17 cellular contexts compared by ENCODE assay signal in genomic region chr10:86856156-86856555, GRCh38.
DNase-seq lines count a peak whose midpoint lies in the region; ATAC-seq, FAIRE-seq and TF ChIP-seq lines count a peak whose summit lies in the region.
"Had no signal": no experiment of that assay in that cellular context is flagged by ENCODE, and none has a peak within 500 bp of the region (broad histone marks: within the 10 kb centered on the region; RNA-seq: fewer than 3 reads in every experiment).

No MANE protein-coding gene starts in this region.

- H3K9ac ChIP-seq in smooth muscle cell (ENCODE audit: low read depth), result no peak overlapping the region

- H3K4me2 ChIP-seq in smooth muscle cell, result no peak overlapping the region

- FAIRE-seq in H54 (lab: Jason Lieb, UNC), result peak; percentile 50
- FAIRE-seq: GM12892, GM19239 had no signal

- no peak overlapping the region for H3K4me3 ChIP-seq in smooth muscle cell
- H3K4me3 ChIP-seq: HAP-1 had no signal

- ATAC-seq in GM19452 (IDR thresholded peaks at IDR 0.05; ENCODE audit: unreplicated experiment), result no peak
- ATAC-seq in GM18873 (IDR thresholded peaks at IDR 0.05; ENCODE audit: low FRiP score, unreplicated experiment), result no peak

- TF ChIP-seq CTCF in smooth muscle cell (IDR thresholded peaks at IDR 0.05; ENCODE audit: borderline replicate concordance, insufficient read depth, poor library complexity, severe bottlenecking), result no peak

- no peaks in the 10 kb centered on the region for H3K36me3 ChIP-seq in smooth muscle cell (ENCODE audit: low read depth)
- H3K36me3 ChIP-seq: HAP-1 had no signal

- no peaks in the 10 kb centered on the region for H3K27me3 ChIP-seq in smooth muscle cell (ENCODE audit: low read depth)

- 72% methylated on average over 7 of the region's 7 CpGs for WGBS in smooth muscle cell (ENCODE audit: low lambda C conversion rate)

- no peaks in the 10 kb centered on the region for H3K9me3 ChIP-seq in smooth muscle cell (replicated peaks; ENCODE audit: low read depth)
- H3K9me3 ChIP-seq: HAP-1 had no signal

- H3K4me1 ChIP-seq in smooth muscle cell (ENCODE audit: low read depth), result no peaks in the 10 kb centered on the region

- H3K79me2 ChIP-seq in smooth muscle cell (ENCODE audit: low read depth), result no peaks in the 10 kb centered on the region

- H3K27ac ChIP-seq in smooth muscle cell (ENCODE audit: low read depth), result no peak overlapping the region

- DNase-seq in H54 (ENCODE audit: insufficient read length, low spot score) (no peak), NCI-H226 (peak; percentile 6), islet precursor cell (peak; percentile 90), smooth muscle cell (lab: John Stamatoyannopoulos, UW; ENCODE audit: unreplicated experiment) (no peak), AG08396 (ENCODE audit: low spot score) (no peak)
- DNase-seq: ACHN; C1 segment of cervical spinal cord; CD4-positive, alpha-beta T cell; DMS153; DMS79 treated with DMSO at 0.1 percent for 48 hours; EL; GDM1 had no signal

- TF ChIP-seq POLR2A in H54 (IDR thresholded peaks at IDR 0.05; ENCODE audit: low read depth, low read length), result no peak

- no peak overlapping the region for H2AFZ ChIP-seq in smooth muscle cell (ENCODE audit: low read depth)

- no peaks in the 10 kb centered on the region for H3F3A ChIP-seq in smooth muscle cell (ENCODE audit: low read depth)

- peaks cover 11% of the 10 kb centered on the region for H4K20me1 ChIP-seq in smooth muscle cell (ENCODE audit: low read depth)

Comparison
In these comparisons a context has a peak if more than half of its experiments do, and no peak if none do; other contexts are left out.
1. DNase-seq: peak in NCI-H226 (single experiment) and islet precursor cell (single experiment); none in H54 (single experiment), smooth muscle cell (single experiment) and AG08396 (single experiment).